ENCODE assay signal across 8 cellular contexts in genomic region chr12:93467351-93468007, GRCh38. TPM values are rescaled to one million over a fixed set of nuclear protein-coding genes. Genes with fewer than 3 reads are reported as not detected.
DNase-seq lines count a peak whose midpoint lies in the region; ATAC-seq and TF ChIP-seq lines count a peak whose summit lies in the region.

TSS of gene MRPL42 (plus strand) at chr12:93467514. CDS start at chr12:93469286, 1,772 bp downstream.

- H3K36me3 ChIP-seq in vagina, result no peaks in the 10 kb centered on the region

- peak within 1 kb of the TSS; percentile 92 for H3K27ac ChIP-seq in angular gyrus (ENCODE audit: low read depth, low read length)
- H3K27ac ChIP-seq in right cardiac atrium (ENCODE audit: low read length), result peak within 1 kb of the TSS; percentile 95
- peak within 1 kb of the TSS; percentile 77 for H3K27ac ChIP-seq in vagina

- H3K4me1 ChIP-seq in right cardiac atrium (ENCODE audit: control insufficient read depth, insufficient read depth, low read length) (no peaks in the 10 kb centered on the region), vagina (peaks cover 28% of the 10 kb centered on the region)

- intact Hi-C loops in right cardiac atrium (cut with DNase I) (no loop called here), vagina (cut with DNase I) (no loop called here)

- H3K9me3 ChIP-seq in right cardiac atrium (ENCODE audit: control insufficient read depth, low read length), result no peaks in the 10 kb centered on the region
- H3K9me3 ChIP-seq in vagina, result no peaks in the 10 kb centered on the region

- WGBS in right cardiac atrium, result under 1% methylated on average over 36 of the region's 36 CpGs

- peak within 1 kb of the TSS; percentile 56 for H3K4me3 ChIP-seq in right cardiac atrium (ENCODE audit: low read length)
- H3K4me3 ChIP-seq in vagina, result peak within 1 kb of the TSS; percentile 61 to 69

- ATAC-seq in GM18498 (IDR thresholded peaks at IDR 0.05; ENCODE audit: unreplicated experiment), result peak; percentile 89
- ATAC-seq in HG02885 (IDR thresholded peaks at IDR 0.05; ENCODE audit: poor library complexity, unreplicated experiment), result peak; percentile 87
- ATAC-seq in right cardiac atrium, result peak; percentile 97 to 98

- H3K27me3 ChIP-seq in right cardiac atrium (ENCODE audit: control insufficient read depth, insufficient read depth) (no peaks in the 10 kb centered on the region), vagina (no peaks in the 10 kb centered on the region)

- TF ChIP-seq POLR2A in vagina (IDR thresholded peaks at IDR 0.05), result peak in 1 of 2 donors; percentile 55

- DNase-seq in NCI-H1694 (lab: John Stamatoyannopoulos, UW) (peak; percentile 50), T-helper 2 cell (peak; percentile 73 to 93 (median 87)), right cardiac atrium (peak; percentile 89 to 96 (median 96)), putamen (ENCODE audit: low spot score) (peak; percentile 82), vagina (ENCODE audit: extremely low spot score in 2 of 2) (peak in 1 of 2 donors; percentile 90)

- peak; percentile 27 to 92 (median 55) for TF ChIP-seq CTCF in vagina (IDR thresholded peaks at IDR 0.05)

RNA-seq across cellular contexts. Expression of gene MRPL42, which starts in this region (rescaled TPM):
- total RNA-seq in right cardiac atrium (10 to 100 TPM; 45.8 to 58.7 (median 50.3) TPM), vagina (21.4 TPM)
- polyA plus RNA-seq in right cardiac atrium, result 36.1 TPM
